8 cellular contexts compared by ENCODE assay signal in genomic region chr12:13196302-13196921, GRCh38. TPM values are rescaled to one million over a fixed set of nuclear protein-coding genes. Genes with fewer than 3 reads are reported as not detected.
DNase-seq lines count a peak whose midpoint lies in the region; ATAC-seq, FAIRE-seq and TF ChIP-seq lines count a peak whose summit lies in the region.

A gene with protein sequence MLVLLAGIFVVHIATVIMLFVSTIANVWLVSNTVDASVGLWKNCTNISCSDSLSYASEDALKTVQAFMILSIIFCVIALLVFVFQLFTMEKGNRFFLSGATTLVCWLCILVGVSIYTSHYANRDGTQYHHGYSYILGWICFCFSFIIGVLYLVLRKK (plus strand): TSS chr12:13196726. CDS start chr12:13211511, 14,785 bp downstream.

- FAIRE-seq in D721Med (lab: Jason Lieb, UNC) = no peak

- peaks cover 77% of the 10 kb centered on the region for H3K4me1 ChIP-seq in BLaER1
- H3K4me1 ChIP-seq in ascending aorta = peaks cover 3 to 7% of the 10 kb centered on the region in 2 donors
- H3K4me1 ChIP-seq in skeletal muscle tissue (ENCODE audit: control insufficient read depth in 3 of 3, insufficient read depth in 3 of 3, low read length in 3 of 3) = peaks cover 28 to 36% (median 29%) of the 10 kb centered on the region in 3 donors

- H3K27ac ChIP-seq in BLaER1 (no peak within 1 kb of the TSS), ascending aorta (peak within 1 kb of the TSS; percentile 82 to 85), skeletal muscle tissue (ENCODE audit: low read depth, low read length) (peak within 1 kb of the TSS; percentile 94)

- ATAC-seq in GM19397 (IDR thresholded peaks at IDR 0.05; ENCODE audit: unreplicated experiment) = peak; percentile 81
- peak; percentile 84 for ATAC-seq in HG03565 (IDR thresholded peaks at IDR 0.05; ENCODE audit: unreplicated experiment)

- H3K9ac ChIP-seq in BLaER1 (peak within 1 kb of the TSS; percentile 20; the same call in 1 of the 2 replicates), skeletal muscle tissue (ENCODE audit: low read depth in 1 of 3, low read length in 3 of 3) (peak within 1 kb of the TSS; percentile 74 to 86 (median 81))

- H3K4me3 ChIP-seq in BLaER1 (no peak within 1 kb of the TSS), ascending aorta (peak within 1 kb of the TSS; percentile 52 to 71), skeletal muscle tissue (ENCODE audit: low read length in 3 of 3) (peak within 1 kb of the TSS; percentile 66 to 81 (median 67))

- peak within 1 kb of the TSS; percentile 92 for H3K4me2 ChIP-seq in BLaER1

- intact Hi-C loops in ascending aorta (cut with DNase I) = loop anchor here (1.0 to 5.0 kb wide), 4 partner anchors 24 to 294 kb away; partner anchors contain the start of gene FAM234B

- no peaks in the 10 kb centered on the region for H4K20me1 ChIP-seq in BLaER1

- no peaks in the 10 kb centered on the region for H3K27me3 ChIP-seq in BLaER1
- H3K27me3 ChIP-seq in ascending aorta = no peaks in the 10 kb centered on the region
- H3K27me3 ChIP-seq in skeletal muscle tissue (ENCODE audit: control insufficient read depth in 3 of 3, insufficient read depth in 3 of 3, low read length in 3 of 3) = peaks cover 2 to 9% (median 4%) of the 10 kb centered on the region in 3 donors

- DNase-seq in T-helper 9 cell (peak; percentile 48), ascending aorta (ENCODE audit: low spot score in 2 of 2) (peak; percentile 89 to 98), hepatic stellate cell (ENCODE audit: low spot score) (peak; percentile 75), D721Med (ENCODE audit: insufficient read length, low spot score) (no peak)

- TF ChIP-seq CTCF in ascending aorta (IDR thresholded peaks at IDR 0.05) (no peak), D721Med (IDR thresholded peaks at IDR 0.05; ENCODE audit: insufficient read depth, missing control alignments) (no peak)

- H3K36me3 ChIP-seq in BLaER1 (no peaks in the 10 kb centered on the region), ascending aorta (no peaks in the 10 kb centered on the region), skeletal muscle tissue (ENCODE audit: control insufficient read depth in 3 of 3, insufficient read depth in 3 of 3, low read length in 3 of 3) (no peaks in the 10 kb centered on the region)

- no peaks in the 10 kb centered on the region for H3K9me3 ChIP-seq in BLaER1
- no peaks in the 10 kb centered on the region for H3K9me3 ChIP-seq in ascending aorta
- no peaks in the 10 kb centered on the region for H3K9me3 ChIP-seq in skeletal muscle tissue (ENCODE audit: control insufficient read depth in 3 of 3, low read length in 3 of 3)

RNA-seq across cellular contexts. Expression of the gene that starts here (rescaled TPM):
- total RNA-seq in ascending aorta = 588 TPM
- total RNA-seq in skeletal muscle tissue = 40.2 TPM

Comparison
In these comparisons a context has a peak if more than half of its experiments do, and no peak if none do; other contexts are left out.
1. RNA of the gene that starts here (total RNA-seq): 588 TPM in ascending aorta (single experiment); 40.2 TPM in skeletal muscle tissue (single experiment); every median in the first group is over 10 times any median in the second.